24 cellular contexts compared by ENCODE assay signal in genomic region chr3:130514671-130515070, GRCh38. TPM values are rescaled to one million over a fixed set of nuclear protein-coding genes. Genes with fewer than 3 reads are reported as not detected.
DNase-seq lines count a peak whose midpoint lies in the region; ATAC-seq and TF ChIP-seq lines count a peak whose summit lies in the region.
"Had no signal": no experiment of that assay in that cellular context is flagged by ENCODE, and none has a peak within 500 bp of the region (broad histone marks: within the 10 kb centered on the region; RNA-seq: fewer than 3 reads in every experiment).

No MANE protein-coding gene starts in this region.

- H3K27ac Mint-ChIP-seq in activated CD8-positive, alpha-beta T cell treated with anti-CD3 and anti-CD28 coated beads, Interleukin-2, amount 10 ng/mL, durations not matched to agents 7 days and 5 days: no peak overlapping the region
- H3K27ac Mint-ChIP-seq: CD4-positive, CD25-positive, alpha-beta regulatory T cell; CD8-positive, alpha-beta memory T cell; GM23338 had no signal

- H3K9me3 Mint-ChIP-seq in activated CD8-positive, alpha-beta T cell treated with anti-CD3 and anti-CD28 coated beads, Interleukin-2, amount 10 ng/mL, durations not matched to agents 7 days and 5 days (ENCODE audit: insufficient read depth): no peaks in the 10 kb centered on the region
- H3K9me3 Mint-ChIP-seq: GM23338 had no signal

- no peak for TF ChIP-seq POLR2A in testis (IDR thresholded peaks at IDR 0.05)

- peak; percentile 23 for ATAC-seq in Right ventricle myocardium inferior
- ATAC-seq in left cardiac atrium: no peak
- ATAC-seq in activated CD8-positive, alpha-beta T cell treated with anti-CD3 and anti-CD28 coated beads, Interleukin-2, amount 10 ng/mL, durations not matched to agents 7 days and 5 days: no peak
- ATAC-seq: GM12878, GM23338 had no signal

- peaks cover 17% of the 10 kb centered on the region for H3K27me3 ChIP-seq in AG04450 (ENCODE audit: control insufficient read depth, insufficient read depth, low read length)
- H3K27me3 ChIP-seq in adipocyte (replicated peaks; ENCODE audit: control insufficient read depth, insufficient read depth, low read length): peaks cover 8% of the 10 kb centered on the region
- H3K27me3 ChIP-seq in testis: no peaks in the 10 kb centered on the region

- DNase-seq in Right ventricle myocardium inferior (ENCODE audit: missing footprints) (no peak), left cardiac atrium (no peak), AG04450 (ENCODE audit: low read depth, low spot score) (no peak), adipocyte (ENCODE audit: low read depth) (peak; percentile 13), fibroblast of pulmonary artery (ENCODE audit: low read depth) (peak; percentile 10), NCI-H774 (lab: John Stamatoyannopoulos, UW) (no peak), testis (no peak)
- no peak for DNase-seq in activated CD8-positive, alpha-beta T cell treated with anti-CD3 and anti-CD28 coated beads, Interleukin-2, amount 10 ng/mL, durations not matched to agents 7 days and 5 days
- DNase-seq: 8988T; BE2C; C1 segment of cervical spinal cord; CD4-positive, CD25-positive, alpha-beta regulatory T cell; CD8-positive, alpha-beta memory T cell; COR-L47; DMS 273 treated with DMSO at 0.1 percent for 48 hours; DMS53; DND-41; EL; HCEC 1CT had no signal

- peaks cover 15% of the 10 kb centered on the region for H3K4me1 ChIP-seq in adipocyte (ENCODE audit: control insufficient read depth, insufficient read depth, low read length)
- peaks cover 9% of the 10 kb centered on the region for H3K4me1 ChIP-seq in testis
- H3K4me1 ChIP-seq: BE2C had no signal

- peaks cover 35% of the 10 kb centered on the region for H3K27me3 Mint-ChIP-seq in activated CD8-positive, alpha-beta T cell treated with anti-CD3 and anti-CD28 coated beads, Interleukin-2, amount 10 ng/mL, durations not matched to agents 7 days and 5 days (ENCODE audit: low read depth)

- no peak for TF ChIP-seq CTCF in AG04450 (IDR thresholded peaks at IDR 0.05; ENCODE audit: low read depth, low read length)
- TF ChIP-seq CTCF in fibroblast of pulmonary artery (IDR thresholded peaks at IDR 0.05; ENCODE audit: low read length, missing control alignments): no peak
- no peak for TF ChIP-seq CTCF in testis (IDR thresholded peaks at IDR 0.05)

- POLR2A ChIA-PET in AG04450 (lab: Yijun Ruan, JAX): no interaction called here
- POLR2A ChIA-PET in activated CD8-positive, alpha-beta T cell treated with anti-CD3 and anti-CD28 coated beads, Interleukin-2, amount 10 ng/mL, durations not matched to agents 7 days and 5 days (lab: Charles Lee): no interaction called here

- H3K4me3 ChIP-seq in AG04450 (ENCODE audit: low read depth, low read length) (no peak overlapping the region), adipocyte (ENCODE audit: low read length) (no peak overlapping the region), fibroblast of pulmonary artery (replicated peaks; ENCODE audit: low read depth, low read length) (no peak overlapping the region), testis (no peak overlapping the region)
- H3K4me3 ChIP-seq: GM12878, GM23338 had no signal

- CTCF ChIA-PET in AG04450 (lab: Charles Lee): no interaction called here
- CTCF ChIA-PET in activated CD8-positive, alpha-beta T cell treated with anti-CD3 and anti-CD28 coated beads, Interleukin-2, amount 10 ng/mL, durations not matched to agents 7 days and 5 days (lab: Charles Lee): no interaction called here

- H3K9me3 ChIP-seq in AG04450 (ENCODE audit: control insufficient read depth, insufficient read depth, low read length) (no peaks in the 10 kb centered on the region), adipocyte (ENCODE audit: control insufficient read depth, low read length) (no peaks in the 10 kb centered on the region), testis (no peaks in the 10 kb centered on the region)
- H3K9me3 ChIP-seq: BE2C had no signal

- no peak overlapping the region for H3K4me3 Mint-ChIP-seq in activated CD8-positive, alpha-beta T cell treated with anti-CD3 and anti-CD28 coated beads, Interleukin-2, amount 10 ng/mL, durations not matched to agents 7 days and 5 days
- H3K4me3 Mint-ChIP-seq: CD4-positive, CD25-positive, alpha-beta regulatory T cell; CD8-positive, alpha-beta memory T cell; GM23338 had no signal

- 38 to 48% methylated on average over 1 of the region's 1 CpG for WGBS in testis, 2 donors

- H3K36me3 ChIP-seq in adipocyte (ENCODE audit: control insufficient read depth, insufficient read depth, low read length, severe bottlenecking) (no peaks in the 10 kb centered on the region), testis (ENCODE audit: low read depth, missing control alignments) (no peaks in the 10 kb centered on the region)
- H3K36me3 ChIP-seq: BE2C had no signal

- H3K4me1 Mint-ChIP-seq in activated CD8-positive, alpha-beta T cell treated with anti-CD3 and anti-CD28 coated beads, Interleukin-2, amount 10 ng/mL, durations not matched to agents 7 days and 5 days (ENCODE audit: low read depth): no peaks in the 10 kb centered on the region
- H3K4me1 Mint-ChIP-seq: CD8-positive, alpha-beta memory T cell had no signal

- intact Hi-C loops in Right ventricle myocardium inferior (cut with DNase I): no loop called here
- intact Hi-C loops in left cardiac atrium (cut with DNase I): no loop called here
- intact Hi-C loops in testis (cut with DNase I; ENCODE audit: low total_unique reads): no loop called here

- H3K36me3 Mint-ChIP-seq in activated CD8-positive, alpha-beta T cell treated with anti-CD3 and anti-CD28 coated beads, Interleukin-2, amount 10 ng/mL, durations not matched to agents 7 days and 5 days (ENCODE audit: low read depth): no peaks in the 10 kb centered on the region
- H3K36me3 Mint-ChIP-seq: CD4-positive, CD25-positive, alpha-beta regulatory T cell; CD8-positive, alpha-beta memory T cell had no signal

- no peak overlapping the region for H3K9ac ChIP-seq in adipocyte (ENCODE audit: low read length)

- H3K27ac ChIP-seq in AG04450 (ENCODE audit: low read depth, low read length) (peak overlapping the region; percentile 21), testis (no peak overlapping the region)

RNA-seq across cellular contexts. Expression of gene COL6A6, which starts 2.3 kb away (rescaled TPM):
- total RNA-seq in Right ventricle myocardium inferior: 2.2 TPM
- total RNA-seq in left cardiac atrium: 1 to 10 TPM; 3.8 to 4.7 TPM
- not detected in 2 replicates for polyA plus RNA-seq in AG04450 (2011; rRNA removed)
- polyA minus RNA-seq in AG04450 (2011; rRNA and poly(A)+ RNA removed): not detected in 2 replicates
- total RNA-seq in activated CD8-positive, alpha-beta T cell treated with anti-CD3 and anti-CD28 coated beads, Interleukin-2, amount 10 ng/mL, durations not matched to agents 7 days and 5 days: not detected
- total RNA-seq in testis: 1 to 10 TPM; 1.3 to 1.7 TPM
- polyA plus RNA-seq in testis (ENCODE audit: insufficient read depth, low read depth, low replicate concordance): 2.4 TPM
- total RNA-seq: A673; CD4-positive, CD25-positive, alpha-beta regulatory T cell; CD8-positive, alpha-beta memory T cell; G401; GM12878; HT1080 had no signal
- polyA plus RNA-seq: CD4-positive, CD25-positive, alpha-beta regulatory T cell; CD8-positive, alpha-beta memory T cell had no signal

Comparison
In these comparisons a context has a peak if more than half of its experiments do, and no peak if none do; other contexts are left out.
1. DNase-seq: peak in adipocyte (single experiment) and fibroblast of pulmonary artery (single experiment); none in Right ventricle myocardium inferior (single experiment), left cardiac atrium (single experiment), AG04450 (single experiment), activated CD8-positive, alpha-beta T cell treated with anti-CD3 and anti-CD28 coated beads, Interleukin-2, amount 10 ng/mL, durations not matched to agents 7 days and 5 days (single experiment), NCI-H774 (single experiment) and testis (single experiment).